In the genomic region with DNA sequence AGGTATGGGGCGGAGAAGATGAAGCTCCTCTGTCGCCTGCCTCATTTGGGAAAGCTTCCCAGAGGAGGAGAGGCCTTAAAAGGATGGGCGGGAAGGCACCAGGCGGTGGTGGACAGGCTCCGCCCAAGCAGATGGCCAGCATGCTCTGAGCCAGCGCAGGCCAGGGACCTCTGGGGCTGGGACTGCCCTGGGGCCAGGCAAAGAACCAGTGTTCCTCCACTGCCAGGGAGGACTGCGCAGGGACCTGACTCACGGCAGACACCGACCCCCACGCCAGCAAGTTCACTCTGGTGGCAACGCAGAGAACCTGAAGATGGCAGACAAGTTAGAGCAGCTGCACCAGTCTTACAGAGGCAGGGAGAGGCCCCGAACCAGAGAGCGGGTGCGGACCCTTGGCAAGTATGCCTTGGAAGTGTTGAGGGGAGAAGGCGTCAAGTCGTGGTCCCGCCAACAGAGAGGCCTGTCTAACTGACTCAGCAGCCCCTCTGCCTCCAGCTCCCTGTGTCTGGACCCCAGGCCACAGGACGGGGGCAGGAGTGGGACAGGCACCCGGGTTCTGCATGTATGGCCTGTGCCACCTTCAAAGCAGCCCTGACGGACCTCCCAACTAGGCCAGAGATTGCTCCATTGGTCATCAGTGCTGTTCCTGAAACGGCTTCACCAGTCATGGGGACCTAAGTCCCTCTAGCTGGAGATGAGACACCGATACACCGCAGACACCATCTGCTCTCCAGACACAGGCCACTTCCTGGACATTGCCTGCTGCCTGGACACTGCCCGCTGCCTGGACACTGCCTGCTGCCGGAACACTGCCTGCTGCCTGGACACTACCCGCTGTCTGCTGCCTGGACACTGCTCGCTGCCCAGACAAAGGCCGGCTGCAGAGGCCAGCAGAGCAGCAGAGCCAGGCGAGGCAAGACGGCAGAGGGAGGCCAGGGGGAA, we compare ENCODE assay signal across 8 cellular contexts.
DNase-seq lines count a peak whose midpoint lies in the region; ATAC-seq and TF ChIP-seq lines count a peak whose summit lies in the region.

No MANE protein-coding gene starts in this region.

- TF ChIP-seq CTCF in foreskin fibroblast (IDR thresholded peaks at IDR 0.05; ENCODE audit: low read depth, low read length), result no peak

- intact Hi-C loops in posterior vena cava (cut with DNase I), result no loop called here

- DNase-seq in DMS 273 treated with DMSO at 0.1 percent for 48 hours (lab: John Stamatoyannopoulos, UW), result peak; percentile 76
- peak; percentile 56 for DNase-seq in SHP77 treated with DMSO at 0.1 percent for 48 hours (lab: John Stamatoyannopoulos, UW)
- peak; percentile 89 to 96 for DNase-seq in foreskin fibroblast
- DNase-seq in posterior vena cava (ENCODE audit: low spot score), result peak; percentile 92
- no peak for DNase-seq in NCI-H748 (lab: John Stamatoyannopoulos, UW; ENCODE audit: unreplicated experiment)
- no peak for DNase-seq in NCI-H510A treated with DMSO at 0.1 percent for 48 hours (lab: John Stamatoyannopoulos, UW)
- no peak for DNase-seq in KBM-7

- in situ Hi-C loops in KBM-7 (cut with MboI; ENCODE audit: low pct_unique_long_range_greater_than_20kb, low sequenced_read_pairs), result no loop called here

- ATAC-seq in GM21619 (IDR thresholded peaks at IDR 0.05; ENCODE audit: unreplicated experiment), result no peak

- peak overlapping the region in 1 of 2 donors; percentile 14 for H3K4me3 ChIP-seq in foreskin fibroblast (ENCODE audit: low read depth in 1 of 2, low read length in 2 of 2)

Comparison
In these comparisons a context has a peak if more than half of its experiments do, and no peak if none do; other contexts are left out.
1. DNase-seq: peak in DMS 273 treated with DMSO at 0.1 percent for 48 hours (single experiment), SHP77 treated with DMSO at 0.1 percent for 48 hours (single experiment), foreskin fibroblast (2 of 2) and posterior vena cava (single experiment); none in NCI-H748 (single experiment), NCI-H510A treated with DMSO at 0.1 percent for 48 hours (single experiment) and KBM-7 (single experiment).